ENCODE assay signal across 11 cellular contexts in genomic region chrX:71107762-71108360, GRCh38. TPM values are rescaled to one million over a fixed set of nuclear protein-coding genes. Genes with fewer than 3 reads are reported as not detected.
A peak's percentile ranks its signal among the peaks of the same experiment; 100 is the strongest.
DNase-seq lines count a peak whose midpoint lies in the region; ATAC-seq, FAIRE-seq and TF ChIP-seq lines count a peak whose summit lies in the region.
"Had no signal": no experiment of that assay in that cellular context is flagged by ENCODE, and none has a peak within 500 bp of the region (broad histone marks: within the 10 kb centered on the region; RNA-seq: fewer than 3 reads in every experiment).

No MANE protein-coding gene starts in this region.

- H3F3A ChIP-seq in smooth muscle cell (ENCODE audit: low read depth) = no peaks in the 10 kb centered on the region

- H3K27me3 ChIP-seq in smooth muscle cell (ENCODE audit: low read depth) = no peaks in the 10 kb centered on the region
- H3K27me3 ChIP-seq: esophagus squamous epithelium, thyroid gland had no signal

- no peak overlapping the region for H3K27ac ChIP-seq in smooth muscle cell (ENCODE audit: low read depth)
- H3K27ac ChIP-seq: esophagus squamous epithelium, thyroid gland had no signal

- peaks cover 6% of the 10 kb centered on the region for H3K36me3 Mint-ChIP-seq in IgD-negative memory B cell

- H3K27me3 Mint-ChIP-seq in IgD-negative memory B cell = peaks cover 10% of the 10 kb centered on the region

- H3K4me3 ChIP-seq in smooth muscle cell = no peak overlapping the region
- H3K4me3 ChIP-seq: esophagus squamous epithelium, thyroid gland had no signal

- no peaks in the 10 kb centered on the region for H3K36me3 ChIP-seq in smooth muscle cell (ENCODE audit: low read depth)
- H3K36me3 ChIP-seq: esophagus squamous epithelium, thyroid gland had no signal

- H3K4me1 ChIP-seq in smooth muscle cell (ENCODE audit: low read depth) = no peaks in the 10 kb centered on the region
- H3K4me1 ChIP-seq: thyroid gland had no signal

- DNase-seq in AML-193 (lab: John Stamatoyannopoulos, UW) = peak; percentile 45 to 54
- peak; percentile 34 for DNase-seq in activated CD4-positive, alpha-beta T cell treated with anti-CD3 and anti-CD28 coated beads, Interleukin-2, amount 50 U/mL, for 1 hour
- peak; percentile 47 for DNase-seq in left kidney (ENCODE audit: low read depth, low spot score)
- no peak for DNase-seq in NCI-H748 treated with DMSO at 0.1 percent for 48 hours (lab: John Stamatoyannopoulos, UW)
- no peak for DNase-seq in smooth muscle cell (lab: John Stamatoyannopoulos, UW; ENCODE audit: unreplicated experiment)
- no peak for DNase-seq in frontal cortex (ENCODE audit: low spot score in 2 of 2)
- DNase-seq: esophagus squamous epithelium, thyroid gland had no signal

- no peak for ATAC-seq in GM21515 (IDR thresholded peaks at IDR 0.05; ENCODE audit: unreplicated experiment)

- no peaks in the 10 kb centered on the region for H3K9me3 ChIP-seq in smooth muscle cell (replicated peaks; ENCODE audit: low read depth)
- H3K9me3 ChIP-seq: esophagus squamous epithelium, thyroid gland had no signal

- no peak overlapping the region for H3K4me2 ChIP-seq in smooth muscle cell

- FAIRE-seq in frontal cortex (lab: Jason Lieb, UNC) = no peak

- peaks cover 29 to 45% (median 38%) of the 10 kb centered on the region in 3 donors for H3K4me1 Mint-ChIP-seq in IgD-negative memory B cell

- no peaks in the 10 kb centered on the region for H3K79me2 ChIP-seq in smooth muscle cell (ENCODE audit: low read depth)

- H4K20me1 ChIP-seq in smooth muscle cell (ENCODE audit: low read depth) = no peaks in the 10 kb centered on the region

- no peak overlapping the region for H3K9ac ChIP-seq in smooth muscle cell (ENCODE audit: low read depth)

- TF ChIP-seq CTCF in smooth muscle cell (IDR thresholded peaks at IDR 0.05; ENCODE audit: borderline replicate concordance, insufficient read depth, poor library complexity, severe bottlenecking) = no peak

- H3K27ac Mint-ChIP-seq in IgD-negative memory B cell = peak overlapping the region; percentile 43 to 99 (median 86)

- WGBS in smooth muscle cell (ENCODE audit: low lambda C conversion rate) = 49% methylated on average over 9 of the region's 9 CpGs

- H3K9me3 Mint-ChIP-seq in IgD-negative memory B cell = no peaks in the 10 kb centered on the region

- H2AFZ ChIP-seq in smooth muscle cell (ENCODE audit: low read depth) = no peak overlapping the region

- H3K4me3 Mint-ChIP-seq in IgD-negative memory B cell = peak overlapping the region; percentile 13 to 84 (median 75)

RNA-seq across cellular contexts. Expression of gene CXorf65, which starts 1.3 kb away (rescaled TPM):
- polyA plus RNA-seq in IgD-negative memory B cell (1.5 TPM), smooth muscle cell (not detected in 2 replicates)
- total RNA-seq in smooth muscle cell (not detected in 2 replicates), frontal cortex (not detected)
- total RNA-seq: esophagus squamous epithelium, liver, thyroid gland had no signal
- polyA plus RNA-seq: liver had no signal

RNA-seq across cellular contexts. Expression of gene IL2RG, which starts 3.5 kb away (rescaled TPM):
- polyA plus RNA-seq in IgD-negative memory B cell (754 TPM), smooth muscle cell (not detected in 2 replicates)
- total RNA-seq in smooth muscle cell (not detected in 2 replicates), frontal cortex (not detected)

RNA-seq across cellular contexts. Expression of gene MED12, which starts 10.5 kb away (rescaled TPM):
- polyA plus RNA-seq in IgD-negative memory B cell = 13.1 TPM
- 19.6 and 25.4 TPM in 2 replicates for total RNA-seq in smooth muscle cell
- 11.8 and 13.6 TPM in 2 replicates for polyA plus RNA-seq in smooth muscle cell
- total RNA-seq in frontal cortex = 11.4 TPM

RNA-seq across cellular contexts. Expression of gene FOXO4, which starts 12.2 kb away (rescaled TPM):
- polyA plus RNA-seq in IgD-negative memory B cell (2.4 TPM), smooth muscle cell (2.1 and 3.4 TPM in 2 replicates)
- total RNA-seq in smooth muscle cell (3.9 and 4.1 TPM in 2 replicates), frontal cortex (3.7 TPM)

RNA-seq across cellular contexts. Expression of gene NLGN3, which starts 36.8 kb away (rescaled TPM):
- polyA plus RNA-seq in IgD-negative memory B cell = 0.15 TPM
- total RNA-seq in smooth muscle cell = 0.13 and 0.40 TPM in 2 replicates
- 0.18 and 1.5 TPM in 2 replicates for polyA plus RNA-seq in smooth muscle cell
- total RNA-seq in frontal cortex = 15.1 TPM

Comparison
In these comparisons a context has a peak if more than half of its experiments do, and no peak if none do; other contexts are left out.
1. DNase-seq: peak in AML-193 (2 of 2), activated CD4-positive, alpha-beta T cell treated with anti-CD3 and anti-CD28 coated beads, Interleukin-2, amount 50 U/mL, for 1 hour (single experiment) and left kidney (single experiment); none in NCI-H748 treated with DMSO at 0.1 percent for 48 hours (single experiment), smooth muscle cell (single experiment) and frontal cortex (0 of 2).